In the genomic region with DNA sequence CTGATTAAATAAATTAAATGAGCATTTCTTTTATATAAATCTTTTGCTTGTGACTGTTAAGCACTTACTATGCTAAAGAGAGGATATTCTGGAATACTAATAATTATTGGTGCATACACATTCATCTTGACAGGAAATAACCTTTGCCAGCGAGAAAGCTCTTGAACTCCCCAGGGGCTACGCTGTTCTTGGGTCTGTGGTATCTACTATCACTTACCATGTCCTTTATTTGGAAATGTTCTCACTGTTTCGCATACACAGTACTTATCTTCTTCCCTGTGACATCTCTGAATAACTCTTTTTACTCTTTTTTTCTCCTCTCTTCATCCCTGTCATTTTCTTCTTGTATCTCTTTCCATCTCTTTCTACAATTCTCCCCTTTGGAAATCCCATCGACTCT, we compare ENCODE assay signal across 29 cellular contexts.
DNase-seq lines count a peak whose midpoint lies in the region; ATAC-seq and TF ChIP-seq lines count a peak whose summit lies in the region.
"Had no signal": no experiment of that assay in that cellular context is flagged by ENCODE, and none has a peak within 500 bp of the region (broad histone marks: within the 10 kb centered on the region; RNA-seq: fewer than 3 reads in every experiment).

No MANE protein-coding gene starts in this region.

- peaks cover 48% of the 10 kb centered on the region for H3K4me1 Mint-ChIP-seq in neural crest cell
- H3K4me1 Mint-ChIP-seq: stimulated activated effector memory CD8-positive, alpha-beta T cell treated with anti-CD3 and anti-CD28 coated beads, Interleukin-12 subunit alpha, Interleukin-12 subunit beta, amount 100 ng/mL, for 72 hours had no signal

- H3K9me3 ChIP-seq in Panc1 (ENCODE audit: control insufficient read depth, insufficient read depth, low read depth, low read length) (no peaks in the 10 kb centered on the region), left lung (peaks cover 0 to 3% of the 10 kb centered on the region in 2 donors)
- H3K9me3 ChIP-seq: gastrocnemius medialis, SJSA1, thoracic aorta, uterus had no signal

- intact Hi-C loops in Panc1 (cut with micrococcal nuclease; ENCODE audit: unreplicated experiment): no loop called here
- intact Hi-C loops in left lung (cut with DNase I): no loop called here

- peak; percentile 40 for DNase-seq in GM12865 (ENCODE audit: low read depth)
- no peak for DNase-seq in Panc1 (ENCODE audit: low read depth, low spot score)
- DNase-seq in neural crest cell (ENCODE audit: low read depth, low spot score): no peak
- no peak for DNase-seq in left lung
- DNase-seq in foreskin keratinocyte: no peak
- no peak for DNase-seq in substantia nigra (lab: John Stamatoyannopoulos, UW)
- DNase-seq: activated naive CD4-positive, alpha-beta T cell; activated T-cell treated with anti-CD3 and anti-CD28 coated beads, Interleukin-2, amount 50 U/mL, for 24 hours; CD8-positive, alpha-beta T cell; effector memory CD8-positive, alpha-beta T cell; gastrocnemius medialis; HFFc6; hippocampal formation; left ventricle myocardium superior; midbrain; naive thymus-derived CD8-positive, alpha-beta T cell; NCI-H1048; NCI-H1930; NCI-H2227 treated with DMSO at 0.1 percent for 48 hours; retina; small intestine; uterus had no signal

- CTCF ChIA-PET in Panc1 (lab: Charles Lee): no interaction called here

- H3K4me3 Mint-ChIP-seq in neural crest cell: no peak overlapping the region
- H3K4me3 Mint-ChIP-seq: activated T-cell treated with anti-CD3 and anti-CD28 coated beads, Interleukin-2, amount 50 U/mL, for 24 hours; brain; CD8-positive, alpha-beta T cell; effector memory CD8-positive, alpha-beta T cell; HFFc6; naive thymus-derived CD8-positive, alpha-beta T cell; stimulated activated effector memory CD8-positive, alpha-beta T cell treated with anti-CD3 and anti-CD28 coated beads, Interleukin-12 subunit alpha, Interleukin-12 subunit beta, amount 100 ng/mL, for 72 hours; T-helper 1 cell treated with Interleukin-12 subunit alpha and Interleukin-12 subunit beta and Interleukin-4 antibody, amounts not matched to agents 30 μg/mL and 1 μg/mL, for 36 hours had no signal

- no peak for TF ChIP-seq CTCF in GM12865 (IDR thresholded peaks at IDR 0.05; ENCODE audit: insufficient read depth, low read depth, low read length, missing control alignments)
- no peak for TF ChIP-seq CTCF in Panc1 (IDR thresholded peaks at IDR 0.05)
- TF ChIP-seq CTCF in neural crest cell (conservative IDR thresholded peaks at IDR 0.05): no peak
- TF ChIP-seq CTCF in left lung (IDR thresholded peaks at IDR 0.05): no peak
- TF ChIP-seq CTCF in foreskin keratinocyte (conservative IDR thresholded peaks at IDR 0.05): no peak

- no peak overlapping the region for H3K27ac ChIP-seq in Panc1 (ENCODE audit: low read length)
- H3K27ac ChIP-seq in left lung: no peak overlapping the region
- H3K27ac ChIP-seq in foreskin keratinocyte: no peak overlapping the region
- no peak overlapping the region for H3K27ac ChIP-seq in substantia nigra (ENCODE audit: low read depth, low read length, poor library complexity, severe bottlenecking)
- H3K27ac ChIP-seq: SJSA1, thoracic aorta, uterus had no signal

- H3K27me3 ChIP-seq in Panc1 (ENCODE audit: control insufficient read depth, insufficient read depth, low read length): no peaks in the 10 kb centered on the region
- no peaks in the 10 kb centered on the region for H3K27me3 ChIP-seq in left lung
- H3K27me3 ChIP-seq in foreskin keratinocyte: no peaks in the 10 kb centered on the region
- H3K27me3 ChIP-seq: gastrocnemius medialis, SJSA1, uterus had no signal

- in situ Hi-C loops in Panc1 (cut with HindIII; ENCODE audit: low pct_unique_long_range_greater_than_20kb, low sequenced_read_pairs): no loop called here

- H3K36me3 Mint-ChIP-seq in neural crest cell (ENCODE audit: low read depth): peaks cover 29% of the 10 kb centered on the region
- H3K36me3 Mint-ChIP-seq: stimulated activated effector memory CD8-positive, alpha-beta T cell treated with anti-CD3 and anti-CD28 coated beads, Interleukin-12 subunit alpha, Interleukin-12 subunit beta, amount 100 ng/mL, for 72 hours had no signal

- peak; percentile 55 for ATAC-seq in GM21367 (IDR thresholded peaks at IDR 0.05; ENCODE audit: unreplicated experiment)
- no peak for ATAC-seq in Panc1
- no peak for ATAC-seq in left lung
- no peak for ATAC-seq in foreskin keratinocyte
- ATAC-seq: CD8-positive, alpha-beta T cell; effector memory CD8-positive, alpha-beta T cell; esophagus mucosa; gastrocnemius medialis; left ventricle myocardium superior; naive thymus-derived CD8-positive, alpha-beta T cell; stimulated activated effector memory CD8-positive, alpha-beta T cell treated with anti-CD3 and anti-CD28 coated beads, Interleukin-12 subunit alpha, Interleukin-12 subunit beta, amount 100 ng/mL, for 72 hours had no signal

- H3K27me3 Mint-ChIP-seq in neural crest cell (ENCODE audit: low read depth): no peaks in the 10 kb centered on the region
- H3K27me3 Mint-ChIP-seq: activated T-cell treated with anti-CD3 and anti-CD28 coated beads, Interleukin-2, amount 50 U/mL, for 24 hours; brain; naive thymus-derived CD8-positive, alpha-beta T cell had no signal

- TSS peak; percentile 10 for BruUV-seq in Panc1 (replicated peaks; lab: Mats Ljungman, UMichigan)

- peak overlapping the region; percentile 4 for H3K27ac Mint-ChIP-seq in neural crest cell (ENCODE audit: unreplicated experiment)
- H3K27ac Mint-ChIP-seq: activated T-cell treated with anti-CD3 and anti-CD28 coated beads, Interleukin-2, amount 50 U/mL, for 24 hours; CD8-positive, alpha-beta T cell; effector memory CD8-positive, alpha-beta T cell; HFFc6; naive thymus-derived CD8-positive, alpha-beta T cell; stimulated activated effector memory CD8-positive, alpha-beta T cell treated with anti-CD3 and anti-CD28 coated beads, Interleukin-12 subunit alpha, Interleukin-12 subunit beta, amount 100 ng/mL, for 72 hours; T-helper 1 cell treated with Interleukin-12 subunit alpha and Interleukin-12 subunit beta and Interleukin-4 antibody, amounts not matched to agents 30 μg/mL and 1 μg/mL, for 36 hours had no signal

- H3K9me3 Mint-ChIP-seq in neural crest cell: peaks cover 9% of the 10 kb centered on the region
- H3K9me3 Mint-ChIP-seq: CD8-positive, alpha-beta T cell; effector memory CD8-positive, alpha-beta T cell; stimulated activated effector memory CD8-positive, alpha-beta T cell treated with anti-CD3 and anti-CD28 coated beads, Interleukin-12 subunit alpha, Interleukin-12 subunit beta, amount 100 ng/mL, for 72 hours had no signal

- H3K4me1 ChIP-seq in Panc1 (ENCODE audit: control insufficient read depth, insufficient read depth, low read length): peaks cover 9% of the 10 kb centered on the region
- peaks cover 0 to 4% of the 10 kb centered on the region in 2 donors for H3K4me1 ChIP-seq in left lung
- H3K4me1 ChIP-seq in foreskin keratinocyte: no peaks in the 10 kb centered on the region
- H3K4me1 ChIP-seq: SJSA1, uterus had no signal

- POLR2A ChIA-PET in Panc1 (lab: Charles Lee): no interaction called here

- no peaks in the 10 kb centered on the region for H3K36me3 ChIP-seq in Panc1 (ENCODE audit: control insufficient read depth, insufficient read depth, low read length)
- peaks cover 0 to 6% of the 10 kb centered on the region in 2 donors for H3K36me3 ChIP-seq in left lung
- H3K36me3 ChIP-seq: gastrocnemius medialis, thoracic aorta, uterus had no signal

- H3K4me3 ChIP-seq in GM12865 (ENCODE audit: low read depth, low read length) (no peak overlapping the region), Panc1 (ENCODE audit: low read depth in 2 of 2, low read length in 2 of 2) (no peak overlapping the region), left lung (no peak overlapping the region)
- H3K4me3 ChIP-seq: gastrocnemius medialis, SJSA1, thoracic aorta, uterus had no signal
